In genomic region chr1:236489710-236490377, GRCh38 we compare ENCODE assay signal across 8 cellular contexts. TPM values are rescaled to one million over a fixed set of nuclear protein-coding genes. Genes with fewer than 3 reads are reported as not detected.
A peak's percentile ranks its signal among the peaks of the same experiment; 100 is the strongest.
DNase-seq lines count a peak whose midpoint lies in the region; ATAC-seq, FAIRE-seq and TF ChIP-seq lines count a peak whose summit lies in the region.

No MANE protein-coding gene starts in this region.

- no peaks in the 10 kb centered on the region for H3K36me3 Mint-ChIP-seq in stimulated activated naive B cell treated with anti-CD40 and anti-IgM and Interleukin-4, amounts not matched to agents 10 μg/mL and 1 μg/mL and 100 μg/mL, for 72 hours

- no peaks in the 10 kb centered on the region for H3K9me3 Mint-ChIP-seq in stimulated activated naive B cell treated with anti-CD40 and anti-IgM and Interleukin-4, amounts not matched to agents 10 μg/mL and 1 μg/mL and 100 μg/mL, for 72 hours

- H3K27ac Mint-ChIP-seq in stimulated activated naive B cell treated with anti-CD40 and anti-IgM and Interleukin-4, amounts not matched to agents 10 μg/mL and 1 μg/mL and 100 μg/mL, for 72 hours, result no peak overlapping the region

- DNase-seq in D721Med (ENCODE audit: insufficient read length, low spot score) (peak; percentile 64), NCI-H2081 (lab: John Stamatoyannopoulos, UW) (peak; percentile 64 to 78), amniotic epithelial cell (ENCODE audit: low read depth) (peak; percentile 56), hepatic stellate cell (ENCODE audit: low spot score) (peak; percentile 59), ureter (ENCODE audit: low spot score) (no peak), cerebellar nuclear complex (lab: John Stamatoyannopoulos, UW) (no peak)
- no peak for DNase-seq in stimulated activated naive B cell treated with anti-CD40 and anti-IgM and Interleukin-4, amounts not matched to agents 10 μg/mL and 1 μg/mL and 100 μg/mL, for 72 hours

- peaks cover 2 to 10% of the 10 kb centered on the region in 2 donors for H3K4me1 Mint-ChIP-seq in stimulated activated naive B cell treated with anti-CD40 and anti-IgM and Interleukin-4, amounts not matched to agents 10 μg/mL and 1 μg/mL and 100 μg/mL, for 72 hours

- no peak overlapping the region for H3K4me3 Mint-ChIP-seq in stimulated activated naive B cell treated with anti-CD40 and anti-IgM and Interleukin-4, amounts not matched to agents 10 μg/mL and 1 μg/mL and 100 μg/mL, for 72 hours

- ATAC-seq in GM21447 (IDR thresholded peaks at IDR 0.05; ENCODE audit: unreplicated experiment), result peak; percentile 62
- ATAC-seq in stimulated activated naive B cell treated with anti-CD40 and anti-IgM and Interleukin-4, amounts not matched to agents 10 μg/mL and 1 μg/mL and 100 μg/mL, for 72 hours (replicated peaks), result peak; percentile 66 to 80

- TF ChIP-seq CTCF in D721Med (IDR thresholded peaks at IDR 0.05; ENCODE audit: insufficient read depth, missing control alignments), result peak; percentile 79

- no peak for FAIRE-seq in D721Med (lab: Jason Lieb, UNC)

- peaks cover 21 to 38% of the 10 kb centered on the region in 2 donors for H3K27me3 Mint-ChIP-seq in stimulated activated naive B cell treated with anti-CD40 and anti-IgM and Interleukin-4, amounts not matched to agents 10 μg/mL and 1 μg/mL and 100 μg/mL, for 72 hours

RNA-seq across cellular contexts. Expression of gene LGALS8, which starts 33.9 kb away (rescaled TPM):
- total RNA-seq in ureter, result 94.2 TPM

Comparison
In these comparisons a context has a peak if more than half of its experiments do, and no peak if none do; other contexts are left out.
1. DNase-seq: peak in D721Med (single experiment), NCI-H2081 (2 of 2), amniotic epithelial cell (single experiment) and hepatic stellate cell (single experiment); none in stimulated activated naive B cell treated with anti-CD40 and anti-IgM and Interleukin-4, amounts not matched to agents 10 μg/mL and 1 μg/mL and 100 μg/mL, for 72 hours (single experiment), ureter (single experiment) and cerebellar nuclear complex (0 of 2).